Comparison of ENCODE assay signal across 17 cellular contexts in genomic region chr4:3717241-3717640, GRCh38. TPM values are rescaled to one million over a fixed set of nuclear protein-coding genes. Genes with fewer than 3 reads are reported as not detected.
DNase-seq lines count a peak whose midpoint lies in the region; ATAC-seq, FAIRE-seq and TF ChIP-seq lines count a peak whose summit lies in the region.
"Had no signal": no experiment of that assay in that cellular context is flagged by ENCODE, and none has a peak within 500 bp of the region (broad histone marks: within the 10 kb centered on the region; RNA-seq: fewer than 3 reads in every experiment).

No MANE protein-coding gene starts in this region.

- no peak for TF ChIP-seq POLR2A in spleen (IDR thresholded peaks at IDR 0.05)

- DNase-seq in Right ventricle myocardium superior = peak; percentile 26
- no peak for DNase-seq in cardiac septum (ENCODE audit: low spot score)
- no peak for DNase-seq in bronchial epithelial cell (ENCODE audit: low read depth)
- peak in 2 of 3 donors; percentile 4 to 43 for DNase-seq in mucosa of descending colon
- DNase-seq in spleen = peak; percentile 47
- DNase-seq in osteoblast (ENCODE audit: insufficient read length, low spot score, missing footprints) = no peak
- DNase-seq: 8988T; AML-193; CD4-positive, CD25-positive, alpha-beta regulatory T cell; DMS79; GM23248 had no signal

- H3K27me3 ChIP-seq in bronchial epithelial cell (ENCODE audit: control insufficient read depth, insufficient read depth, low read length) (no peaks in the 10 kb centered on the region), spleen (replicated peaks in 1 of 7) (peaks cover 0 to 63% (median 0%) of the 10 kb centered on the region in 7 donors), osteoblast (ENCODE audit: insufficient read depth, low read length) (peaks cover 22% of the 10 kb centered on the region)

- no peak overlapping the region for H3K4me3 ChIP-seq in bronchial epithelial cell (ENCODE audit: low read depth, low read length)
- no peak overlapping the region for H3K4me3 ChIP-seq in mucosa of descending colon
- no peak overlapping the region for H3K4me3 ChIP-seq in spleen
- H3K4me3 ChIP-seq in osteoblast (ENCODE audit: insufficient read depth, low read length) = no peak overlapping the region
- H3K4me3 ChIP-seq: BLaER1 treated with 17β-estradiol and CSF1 and Interleukin-3, amounts not matched to agents 10 nM and 100 nM; GM12878; GM23248 had no signal

- H3K4me1 ChIP-seq in mucosa of descending colon (ENCODE audit: low read depth) = no peaks in the 10 kb centered on the region
- no peaks in the 10 kb centered on the region for H3K4me1 ChIP-seq in spleen
- no peaks in the 10 kb centered on the region for H3K4me1 ChIP-seq in osteoblast (ENCODE audit: insufficient read depth, low read length)

- H2AFZ ChIP-seq in osteoblast (ENCODE audit: low read length) = no peak overlapping the region
- H2AFZ ChIP-seq: GM23248 had no signal

- H3K27ac ChIP-seq in spleen = no peak overlapping the region
- H3K27ac ChIP-seq in osteoblast (ENCODE audit: low read depth, low read length) = no peak overlapping the region
- H3K27ac ChIP-seq: BLaER1 treated with 17β-estradiol and CSF1 and Interleukin-3, amounts not matched to agents 10 nM and 100 nM; GM23248 had no signal

- peak; percentile 18 for FAIRE-seq in bronchial epithelial cell (lab: Jason Lieb, UNC)
- FAIRE-seq: GM12878, GM18507, H54 had no signal

- ATAC-seq in Right ventricle myocardium superior (ENCODE audit: poor library complexity) (no peak), mucosa of descending colon (no peak), HG02981 (IDR thresholded peaks at IDR 0.05; ENCODE audit: unreplicated experiment) (no peak)
- ATAC-seq: GM12878, HCT116 had no signal

- H3K4me2 ChIP-seq in osteoblast (ENCODE audit: insufficient read depth, low read length) = no peak overlapping the region

- H3K79me2 ChIP-seq in osteoblast (ENCODE audit: insufficient read depth, low read length) = no peaks in the 10 kb centered on the region

- no peaks in the 10 kb centered on the region for H4K20me1 ChIP-seq in osteoblast (ENCODE audit: insufficient read depth, low read length)

- H3K36me3 ChIP-seq in bronchial epithelial cell (ENCODE audit: control insufficient read depth, insufficient read depth, low read length) = no peaks in the 10 kb centered on the region
- H3K36me3 ChIP-seq in mucosa of descending colon (ENCODE audit: low read depth) = no peaks in the 10 kb centered on the region
- H3K36me3 ChIP-seq in spleen = no peaks in the 10 kb centered on the region
- H3K36me3 ChIP-seq in osteoblast (ENCODE audit: insufficient read depth, low read length) = no peaks in the 10 kb centered on the region
- H3K36me3 ChIP-seq: BLaER1 treated with 17β-estradiol and CSF1 and Interleukin-3, amounts not matched to agents 10 nM and 100 nM had no signal

- intact Hi-C loops in Right ventricle myocardium superior (cut with DNase I) (no loop called here), cardiac septum (cut with DNase I) (no loop called here), mucosa of descending colon (cut with DNase I, micrococcal nuclease) (no loop called here), spleen (cut with DNase I; ENCODE audit: low total_unique reads) (no loop called here)

- no peak for TF ChIP-seq CTCF in bronchial epithelial cell (IDR thresholded peaks at IDR 0.05; ENCODE audit: insufficient read depth, low read length, severe bottlenecking)
- TF ChIP-seq CTCF in mucosa of descending colon (IDR thresholded peaks at IDR 0.05) = no peak
- TF ChIP-seq CTCF in spleen (IDR thresholded peaks at IDR 0.05 in 8 of 11, conservative IDR thresholded peaks at IDR 0.05 in 3 of 11) = no peak
- TF ChIP-seq CTCF in osteoblast (IDR thresholded peaks at IDR 0.05; ENCODE audit: extremely low read depth, low read depth, low read length) = no peak

- WGBS in spleen, 5 donors = 65 to 85% (median 68%) methylated on average over 4 to 6 of the region's 6 CpGs

- H3K9me3 ChIP-seq in mucosa of descending colon (no peaks in the 10 kb centered on the region), spleen (peaks cover 0 to 9% (median 7%) of the 10 kb centered on the region in 8 donors), osteoblast (ENCODE audit: low read depth, low read length) (peaks cover 8% of the 10 kb centered on the region)

RNA-seq across cellular contexts. Expression of gene ADRA2C, which starts 48.9 kb away (rescaled TPM):
- total RNA-seq in Right ventricle myocardium superior (6.2 TPM), cardiac septum (5.4 TPM), bronchial epithelial cell (under 0.01 and 0.13 TPM in 2 replicates), mucosa of descending colon (1 to 10 TPM in 2 of 3 donors, under 1 TPM in 1; 0.69 to 2.3 (median 1.4) TPM), spleen (10 to 100 TPM; 19.5 to 42.1 (median 37.6) TPM), osteoblast (1.1 and 1.5 TPM in 2 replicates)
- 10 to 100 TPM in 1 of 3 donors, 1 to 10 TPM in 2; 9.4 to 15.5 (median 9.9) TPM for polyA plus RNA-seq in spleen
- total RNA-seq: CD4-positive, CD25-positive, alpha-beta regulatory T cell had no signal
- polyA plus RNA-seq: CD4-positive, CD25-positive, alpha-beta regulatory T cell; GM12878 had no signal

Comparison
In these comparisons a context has a peak if more than half of its experiments do, and no peak if none do; other contexts are left out.
1. DNase-seq: peak in Right ventricle myocardium superior (single experiment), mucosa of descending colon (2 of 3) and spleen (single experiment); none in cardiac septum (single experiment), bronchial epithelial cell (single experiment) and osteoblast (single experiment).